1 cellular context compared by ENCODE assay signal in the genomic region with DNA sequence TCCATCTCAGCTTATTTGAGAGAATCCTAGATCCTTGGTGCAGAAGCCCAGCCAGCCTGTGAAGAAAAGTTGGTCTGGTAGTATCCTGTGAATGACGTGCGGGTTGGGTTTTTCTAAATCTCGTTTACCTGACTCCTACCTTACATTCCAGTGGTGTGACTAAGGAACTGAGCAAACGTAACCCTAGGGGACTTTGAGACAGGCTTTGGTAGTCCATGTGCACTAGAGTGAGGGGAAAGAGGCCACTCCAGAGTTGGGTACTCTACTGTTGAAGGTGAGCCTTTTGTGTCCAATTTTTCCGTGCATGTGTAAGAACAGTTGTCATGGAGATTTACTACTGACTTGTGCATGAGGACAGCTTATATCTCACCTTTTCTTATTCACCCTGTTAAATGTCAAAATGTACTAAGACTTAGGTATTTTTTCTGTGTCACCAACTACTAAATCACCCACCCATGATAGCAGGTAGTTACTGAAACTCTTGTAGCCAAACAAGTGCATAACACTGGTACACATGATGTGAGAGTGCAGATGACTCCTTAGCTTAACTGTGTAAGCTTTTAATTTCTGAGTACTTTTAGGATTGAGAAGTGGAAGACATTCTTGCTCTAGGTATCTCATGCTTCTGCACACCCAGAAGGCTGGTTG.
TF ChIP-seq lines count a peak whose summit lies in the region.

No MANE protein-coding gene starts in this region.

TF ChIP-seq in HepG2, 621 proteins besides CTCF, POLR2A, EP300 and RAD21 (continued from another document and continues in another):
- no peak for TF ChIP-seq ZNF33A (CRISPR knock-in tag; IDR thresholded peaks at IDR 0.05; ENCODE audit: borderline replicate concordance)
- peak; percentile 49; the same call in 1 of the 2 replicates for TF ChIP-seq RXRA (CRISPR knock-in tag; IDR thresholded peaks at IDR 0.05)
- TF ChIP-seq NR2F1 (CRISPR knock-in tag; IDR thresholded peaks at IDR 0.05) = 0 out of 4 replicates have a peak, but pooled peaks of 1 of the 2 experiments have one; percentile 11
- no peak for TF ChIP-seq NCOR1 (IDR thresholded peaks at IDR 0.05; ENCODE audit: borderline replicate concordance, low read length)
- TF ChIP-seq RFX5 (IDR thresholded peaks at IDR 0.05; ENCODE audit: low read depth, low read length) = 0 out of 2 replicates have a peak, but pooled peaks have one; percentile 30
- TF ChIP-seq, protein P1, sequence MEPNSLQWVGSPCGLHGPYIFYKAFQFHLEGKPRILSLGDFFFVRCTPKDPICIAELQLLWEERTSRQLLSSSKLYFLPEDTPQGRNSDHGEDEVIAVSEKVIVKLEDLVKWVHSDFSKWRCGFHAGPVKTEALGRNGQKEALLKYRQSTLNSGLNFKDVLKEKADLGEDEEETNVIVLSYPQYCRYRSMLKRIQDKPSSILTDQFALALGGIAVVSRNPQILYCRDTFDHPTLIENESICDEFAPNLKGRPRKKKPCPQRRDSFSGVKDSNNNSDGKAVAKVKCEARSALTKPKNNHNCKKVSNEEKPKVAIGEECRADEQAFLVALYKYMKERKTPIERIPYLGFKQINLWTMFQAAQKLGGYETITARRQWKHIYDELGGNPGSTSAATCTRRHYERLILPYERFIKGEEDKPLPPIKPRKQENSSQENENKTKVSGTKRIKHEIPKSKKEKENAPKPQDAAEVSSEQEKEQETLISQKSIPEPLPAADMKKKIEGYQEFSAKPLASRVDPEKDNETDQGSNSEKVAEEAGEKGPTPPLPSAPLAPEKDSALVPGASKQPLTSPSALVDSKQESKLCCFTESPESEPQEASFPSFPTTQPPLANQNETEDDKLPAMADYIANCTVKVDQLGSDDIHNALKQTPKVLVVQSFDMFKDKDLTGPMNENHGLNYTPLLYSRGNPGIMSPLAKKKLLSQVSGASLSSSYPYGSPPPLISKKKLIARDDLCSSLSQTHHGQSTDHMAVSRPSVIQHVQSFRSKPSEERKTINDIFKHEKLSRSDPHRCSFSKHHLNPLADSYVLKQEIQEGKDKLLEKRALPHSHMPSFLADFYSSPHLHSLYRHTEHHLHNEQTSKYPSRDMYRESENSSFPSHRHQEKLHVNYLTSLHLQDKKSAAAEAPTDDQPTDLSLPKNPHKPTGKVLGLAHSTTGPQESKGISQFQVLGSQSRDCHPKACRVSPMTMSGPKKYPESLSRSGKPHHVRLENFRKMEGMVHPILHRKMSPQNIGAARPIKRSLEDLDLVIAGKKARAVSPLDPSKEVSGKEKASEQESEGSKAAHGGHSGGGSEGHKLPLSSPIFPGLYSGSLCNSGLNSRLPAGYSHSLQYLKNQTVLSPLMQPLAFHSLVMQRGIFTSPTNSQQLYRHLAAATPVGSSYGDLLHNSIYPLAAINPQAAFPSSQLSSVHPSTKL (CRISPR knock-in tag; IDR thresholded peaks at IDR 0.05) = peak; percentile 66
- TF ChIP-seq, protein P2, sequence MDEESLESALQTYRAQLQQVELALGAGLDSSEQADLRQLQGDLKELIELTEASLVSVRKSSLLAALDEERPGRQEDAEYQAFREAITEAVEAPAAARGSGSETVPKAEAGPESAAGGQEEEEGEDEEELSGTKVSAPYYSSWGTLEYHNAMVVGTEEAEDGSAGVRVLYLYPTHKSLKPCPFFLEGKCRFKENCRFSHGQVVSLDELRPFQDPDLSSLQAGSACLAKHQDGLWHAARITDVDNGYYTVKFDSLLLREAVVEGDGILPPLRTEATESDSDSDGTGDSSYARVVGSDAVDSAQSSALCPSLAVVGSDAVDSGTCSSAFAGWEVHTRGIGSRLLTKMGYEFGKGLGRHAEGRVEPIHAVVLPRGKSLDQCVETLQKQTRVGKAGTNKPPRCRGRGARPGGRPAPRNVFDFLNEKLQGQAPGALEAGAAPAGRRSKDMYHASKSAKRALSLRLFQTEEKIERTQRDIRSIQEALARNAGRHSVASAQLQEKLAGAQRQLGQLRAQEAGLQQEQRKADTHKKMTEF (CRISPR knock-in tag; IDR thresholded peaks at IDR 0.05) = peak; percentile 35; the same call in 1 of the 2 replicates
- TF ChIP-seq GTF2F1 (IDR thresholded peaks at IDR 0.05; ENCODE audit: low read length) = no peak
- no peak for TF ChIP-seq ZSCAN12 (CRISPR knock-in tag; IDR thresholded peaks at IDR 0.05)
- TF ChIP-seq EHMT2 (IDR thresholded peaks at IDR 0.05; ENCODE audit: borderline replicate concordance, low read depth, low read length) = peak; percentile 36; the same call in 1 of the 2 replicates
- no peak for TF ChIP-seq ZFP41 (CRISPR knock-in tag; IDR thresholded peaks at IDR 0.05; ENCODE audit: borderline replicate concordance)
- TF ChIP-seq ZNF747 (CRISPR knock-in tag; IDR thresholded peaks at IDR 0.05; ENCODE audit: borderline replicate concordance) = 0 out of 2 replicates have a peak, but pooled peaks have one; percentile 19
- TF ChIP-seq, protein P3, sequence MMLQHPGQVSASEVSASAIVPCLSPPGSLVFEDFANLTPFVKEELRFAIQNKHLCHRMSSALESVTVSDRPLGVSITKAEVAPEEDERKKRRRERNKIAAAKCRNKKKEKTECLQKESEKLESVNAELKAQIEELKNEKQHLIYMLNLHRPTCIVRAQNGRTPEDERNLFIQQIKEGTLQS (CRISPR knock-in tag; IDR thresholded peaks at IDR 0.05) = peak; percentile 81
- peak; percentile 86 for TF ChIP-seq ZNF644 (CRISPR knock-in tag; IDR thresholded peaks at IDR 0.05; ENCODE audit: low read depth)
- TF ChIP-seq ZFY (CRISPR knock-in tag; IDR thresholded peaks at IDR 0.05) = no peak
- TF ChIP-seq, protein P4, sequence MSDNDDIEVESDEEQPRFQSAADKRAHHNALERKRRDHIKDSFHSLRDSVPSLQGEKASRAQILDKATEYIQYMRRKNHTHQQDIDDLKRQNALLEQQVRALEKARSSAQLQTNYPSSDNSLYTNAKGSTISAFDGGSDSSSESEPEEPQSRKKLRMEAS (IDR thresholded peaks at IDR 0.05) = peak; percentile 44; the same call in 1 of the 2 replicates
- TF ChIP-seq JUN (CRISPR knock-in tag; IDR thresholded peaks at IDR 0.05) = peak; percentile 85
- TF ChIP-seq ZNF329 (CRISPR knock-in tag; IDR thresholded peaks at IDR 0.05; ENCODE audit: low read depth) = no peak
- no peak for TF ChIP-seq ZNF570 (CRISPR knock-in tag; IDR thresholded peaks at IDR 0.05; ENCODE audit: borderline replicate concordance)
- no peak for TF ChIP-seq ZMYM3 (CRISPR knock-in tag; IDR thresholded peaks at IDR 0.05)
- TF ChIP-seq, protein P5, sequence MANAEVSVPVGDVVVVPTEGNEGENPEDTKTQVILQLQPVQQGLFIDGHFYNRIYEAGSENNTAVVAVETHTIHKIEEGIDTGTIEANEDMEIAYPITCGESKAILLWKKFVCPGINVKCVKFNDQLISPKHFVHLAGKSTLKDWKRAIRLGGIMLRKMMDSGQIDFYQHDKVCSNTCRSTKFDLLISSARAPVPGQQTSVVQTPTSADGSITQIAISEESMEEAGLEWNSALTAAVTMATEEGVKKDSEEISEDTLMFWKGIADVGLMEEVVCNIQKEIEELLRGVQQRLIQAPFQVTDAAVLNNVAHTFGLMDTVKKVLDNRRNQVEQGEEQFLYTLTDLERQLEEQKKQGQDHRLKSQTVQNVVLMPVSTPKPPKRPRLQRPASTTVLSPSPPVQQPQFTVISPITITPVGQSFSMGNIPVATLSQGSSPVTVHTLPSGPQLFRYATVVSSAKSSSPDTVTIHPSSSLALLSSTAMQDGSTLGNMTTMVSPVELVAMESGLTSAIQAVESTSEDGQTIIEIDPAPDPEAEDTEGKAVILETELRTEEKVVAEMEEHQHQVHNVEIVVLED (CRISPR knock-in tag; IDR thresholded peaks at IDR 0.05; ENCODE audit: borderline replicate concordance) = no peak
- TF ChIP-seq ASH2L (IDR thresholded peaks at IDR 0.05; ENCODE audit: insufficient read length, low read depth, low read length) = peak; percentile 68
- TF ChIP-seq, protein P6, sequence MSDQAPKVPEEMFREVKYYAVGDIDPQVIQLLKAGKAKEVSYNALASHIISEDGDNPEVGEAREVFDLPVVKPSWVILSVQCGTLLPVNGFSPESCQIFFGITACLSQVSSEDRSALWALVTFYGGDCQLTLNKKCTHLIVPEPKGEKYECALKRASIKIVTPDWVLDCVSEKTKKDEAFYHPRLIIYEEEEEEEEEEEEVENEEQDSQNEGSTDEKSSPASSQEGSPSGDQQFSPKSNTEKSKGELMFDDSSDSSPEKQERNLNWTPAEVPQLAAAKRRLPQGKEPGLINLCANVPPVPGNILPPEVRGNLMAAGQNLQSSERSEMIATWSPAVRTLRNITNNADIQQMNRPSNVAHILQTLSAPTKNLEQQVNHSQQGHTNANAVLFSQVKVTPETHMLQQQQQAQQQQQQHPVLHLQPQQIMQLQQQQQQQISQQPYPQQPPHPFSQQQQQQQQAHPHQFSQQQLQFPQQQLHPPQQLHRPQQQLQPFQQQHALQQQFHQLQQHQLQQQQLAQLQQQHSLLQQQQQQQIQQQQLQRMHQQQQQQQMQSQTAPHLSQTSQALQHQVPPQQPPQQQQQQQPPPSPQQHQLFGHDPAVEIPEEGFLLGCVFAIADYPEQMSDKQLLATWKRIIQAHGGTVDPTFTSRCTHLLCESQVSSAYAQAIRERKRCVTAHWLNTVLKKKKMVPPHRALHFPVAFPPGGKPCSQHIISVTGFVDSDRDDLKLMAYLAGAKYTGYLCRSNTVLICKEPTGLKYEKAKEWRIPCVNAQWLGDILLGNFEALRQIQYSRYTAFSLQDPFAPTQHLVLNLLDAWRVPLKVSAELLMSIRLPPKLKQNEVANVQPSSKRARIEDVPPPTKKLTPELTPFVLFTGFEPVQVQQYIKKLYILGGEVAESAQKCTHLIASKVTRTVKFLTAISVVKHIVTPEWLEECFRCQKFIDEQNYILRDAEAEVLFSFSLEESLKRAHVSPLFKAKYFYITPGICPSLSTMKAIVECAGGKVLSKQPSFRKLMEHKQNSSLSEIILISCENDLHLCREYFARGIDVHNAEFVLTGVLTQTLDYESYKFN (CRISPR knock-in tag; conservative IDR thresholded peaks at IDR 0.05) = peak; percentile 82; the same call in 1 of the 2 replicates
- 0 out of 2 replicates have a peak, but pooled peaks have one; percentile 18 for TF ChIP-seq MIXL1 (CRISPR knock-in tag; IDR thresholded peaks at IDR 0.05)
- TF ChIP-seq, protein P7, sequence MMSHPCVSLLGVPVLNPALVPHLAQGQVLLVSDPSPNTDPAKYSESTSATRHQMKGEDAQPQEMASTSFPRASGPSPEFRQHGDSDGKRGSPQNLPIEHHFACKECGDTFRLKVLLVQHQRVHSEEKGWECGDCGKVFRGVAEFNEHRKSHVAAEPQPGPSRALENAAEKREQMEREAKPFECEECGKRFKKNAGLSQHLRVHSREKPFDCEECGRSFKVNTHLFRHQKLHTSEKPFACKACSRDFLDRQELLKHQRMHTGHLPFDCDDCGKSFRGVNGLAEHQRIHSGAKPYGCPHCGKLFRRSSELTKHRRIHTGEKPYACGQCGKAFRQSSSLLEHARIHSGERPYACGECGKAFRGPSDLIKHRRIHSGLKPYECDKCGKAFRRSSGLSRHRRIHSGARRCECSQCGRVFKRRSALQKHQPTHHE (CRISPR knock-in tag; IDR thresholded peaks at IDR 0.05; ENCODE audit: borderline replicate concordance) = no peak
- 0 out of 2 replicates have a peak, but pooled peaks have one; percentile 37 for TF ChIP-seq ZBTB38 (CRISPR knock-in tag; IDR thresholded peaks at IDR 0.05)
- no peak for TF ChIP-seq ELF1 (CRISPR knock-in tag; IDR thresholded peaks at IDR 0.05)
- 0 out of 2 replicates have a peak, but pooled peaks have one; percentile 31 for TF ChIP-seq KMT2B (CRISPR knock-in tag; IDR thresholded peaks at IDR 0.05)
- peak; percentile 58; the same call in 1 of the 2 replicates for TF ChIP-seq KDM6A (CRISPR knock-in tag; IDR thresholded peaks at IDR 0.05; ENCODE audit: low read depth)
- TF ChIP-seq ERF (CRISPR knock-in tag; IDR thresholded peaks at IDR 0.05) = peak; percentile 68; the same call in 1 of the 2 replicates
- TF ChIP-seq ZNF552 (CRISPR knock-in tag; IDR thresholded peaks at IDR 0.05; ENCODE audit: borderline replicate concordance) = no peak
- no peak for TF ChIP-seq DR1 (CRISPR knock-in tag; IDR thresholded peaks at IDR 0.05)
- TF ChIP-seq RXRB (CRISPR knock-in tag; IDR thresholded peaks at IDR 0.05; ENCODE audit: borderline replicate concordance) = 0 out of 2 replicates have a peak, but pooled peaks have one; percentile 45
- TF ChIP-seq, protein P8, sequence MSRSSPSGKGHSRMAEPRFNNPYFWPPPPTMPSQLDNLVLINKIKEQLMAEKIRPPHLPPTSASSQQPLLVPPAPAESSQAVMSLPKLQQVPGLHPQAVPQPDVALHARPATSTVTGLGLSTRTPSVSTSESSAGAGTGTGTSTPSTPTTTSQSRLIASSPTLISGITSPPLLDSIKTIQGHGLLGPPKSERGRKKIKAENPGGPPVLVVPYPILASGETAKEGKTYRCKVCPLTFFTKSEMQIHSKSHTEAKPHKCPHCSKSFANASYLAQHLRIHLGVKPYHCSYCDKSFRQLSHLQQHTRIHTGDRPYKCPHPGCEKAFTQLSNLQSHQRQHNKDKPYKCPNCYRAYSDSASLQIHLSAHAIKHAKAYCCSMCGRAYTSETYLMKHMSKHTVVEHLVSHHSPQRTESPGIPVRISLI (CRISPR knock-in tag; IDR thresholded peaks at IDR 0.05; ENCODE audit: borderline replicate concordance) = no peak
- no peak for TF ChIP-seq ZNF878 (CRISPR knock-in tag; IDR thresholded peaks at IDR 0.05)
- no peak for TF ChIP-seq ZNF225 (CRISPR knock-in tag; IDR thresholded peaks at IDR 0.05)
- TF ChIP-seq, protein P9, sequence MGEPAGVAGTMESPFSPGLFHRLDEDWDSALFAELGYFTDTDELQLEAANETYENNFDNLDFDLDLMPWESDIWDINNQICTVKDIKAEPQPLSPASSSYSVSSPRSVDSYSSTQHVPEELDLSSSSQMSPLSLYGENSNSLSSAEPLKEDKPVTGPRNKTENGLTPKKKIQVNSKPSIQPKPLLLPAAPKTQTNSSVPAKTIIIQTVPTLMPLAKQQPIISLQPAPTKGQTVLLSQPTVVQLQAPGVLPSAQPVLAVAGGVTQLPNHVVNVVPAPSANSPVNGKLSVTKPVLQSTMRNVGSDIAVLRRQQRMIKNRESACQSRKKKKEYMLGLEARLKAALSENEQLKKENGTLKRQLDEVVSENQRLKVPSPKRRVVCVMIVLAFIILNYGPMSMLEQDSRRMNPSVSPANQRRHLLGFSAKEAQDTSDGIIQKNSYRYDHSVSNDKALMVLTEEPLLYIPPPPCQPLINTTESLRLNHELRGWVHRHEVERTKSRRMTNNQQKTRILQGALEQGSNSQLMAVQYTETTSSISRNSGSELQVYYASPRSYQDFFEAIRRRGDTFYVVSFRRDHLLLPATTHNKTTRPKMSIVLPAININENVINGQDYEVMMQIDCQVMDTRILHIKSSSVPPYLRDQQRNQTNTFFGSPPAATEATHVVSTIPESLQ (CRISPR knock-in tag; conservative IDR thresholded peaks at IDR 0.05) = no peak
- no peak for TF ChIP-seq ZNF672 (CRISPR knock-in tag; IDR thresholded peaks at IDR 0.05)
- TF ChIP-seq, protein P10, sequence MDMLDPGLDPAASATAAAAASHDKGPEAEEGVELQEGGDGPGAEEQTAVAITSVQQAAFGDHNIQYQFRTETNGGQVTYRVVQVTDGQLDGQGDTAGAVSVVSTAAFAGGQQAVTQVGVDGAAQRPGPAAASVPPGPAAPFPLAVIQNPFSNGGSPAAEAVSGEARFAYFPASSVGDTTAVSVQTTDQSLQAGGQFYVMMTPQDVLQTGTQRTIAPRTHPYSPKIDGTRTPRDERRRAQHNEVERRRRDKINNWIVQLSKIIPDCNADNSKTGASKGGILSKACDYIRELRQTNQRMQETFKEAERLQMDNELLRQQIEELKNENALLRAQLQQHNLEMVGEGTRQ (IDR thresholded peaks at IDR 0.05; ENCODE audit: low read depth, low read length) = 0 out of 2 replicates have a peak, but pooled peaks have one; percentile 17
- TF ChIP-seq, protein P10 (CRISPR knock-in tag; IDR thresholded peaks at IDR 0.05; ENCODE audit: borderline replicate concordance) = no peak
- peak; percentile 71 for TF ChIP-seq HNF4A (CRISPR knock-in tag; IDR thresholded peaks at IDR 0.05)
- TF ChIP-seq ZNF713 (CRISPR knock-in tag; IDR thresholded peaks at IDR 0.05) = no peak
